Comparison of ENCODE assay signal across 14 cellular contexts in the genomic region with DNA sequence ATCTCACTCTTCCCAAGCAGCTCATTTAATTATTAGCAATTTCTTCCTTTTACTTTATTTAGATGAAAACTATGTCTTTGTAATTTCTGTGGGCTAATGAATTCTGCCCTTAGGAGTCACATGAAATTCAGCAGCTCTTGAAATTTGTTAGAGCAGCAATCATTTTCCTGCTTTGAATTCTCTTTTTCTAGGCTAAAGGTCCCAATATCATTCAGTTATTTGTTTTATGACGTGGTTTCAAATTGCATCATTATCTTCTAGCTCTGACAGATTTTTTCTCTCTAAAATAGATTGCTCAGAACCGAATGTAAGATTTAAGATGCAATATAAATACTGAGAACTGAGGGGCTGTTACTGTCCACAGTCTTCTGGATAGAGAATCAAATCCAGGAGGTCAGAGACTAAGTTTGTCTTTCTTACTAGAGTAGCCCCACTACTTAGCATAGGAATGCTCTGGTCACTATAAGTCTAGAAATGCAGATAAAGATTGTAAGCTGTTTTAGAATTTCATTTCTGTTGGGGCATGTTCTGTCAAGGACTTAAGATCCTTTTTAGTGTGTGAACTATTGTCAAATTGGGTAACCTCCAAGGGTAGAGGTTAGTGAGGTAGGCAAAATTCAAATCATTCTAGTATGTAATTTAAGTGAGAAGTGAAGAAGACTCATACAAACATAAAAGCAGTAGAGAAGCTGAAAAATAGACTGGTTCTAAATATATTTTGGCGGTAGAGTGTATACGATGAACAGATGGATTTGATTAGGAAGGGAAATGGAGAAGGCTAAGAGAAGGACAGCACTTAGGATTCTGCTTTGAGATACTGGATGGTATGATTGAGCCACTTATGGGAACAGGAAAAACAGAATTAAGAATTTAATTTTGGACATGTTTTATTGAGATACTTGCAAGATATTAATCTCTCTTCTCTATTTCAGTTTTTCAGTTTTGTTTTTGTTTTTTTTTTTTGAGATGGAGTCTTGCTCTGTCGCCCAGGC. TPM values are rescaled to one million over a fixed set of nuclear protein-coding genes. Genes with fewer than 3 reads are reported as not detected.
DNase-seq lines count a peak whose midpoint lies in the region; ATAC-seq, FAIRE-seq and TF ChIP-seq lines count a peak whose summit lies in the region.
"Had no signal": no experiment of that assay in that cellular context is flagged by ENCODE, and none has a peak within 500 bp of the region (broad histone marks: within the 10 kb centered on the region; RNA-seq: fewer than 3 reads in every experiment).

No MANE protein-coding gene starts in this region.

- no peak overlapping the region for H3K4me3 ChIP-seq in vagina
- H3K4me3 ChIP-seq: dorsolateral prefrontal cortex had no signal

- no peaks in the 10 kb centered on the region for H3K9me3 ChIP-seq in vagina

- intact Hi-C loops in activated B cell treated with CpG ODN at 0.5 μM for 24 hours (cut with micrococcal nuclease): no loop called here
- intact Hi-C loops in vagina (cut with DNase I): no loop called here
- intact Hi-C loops in CD14-positive monocyte (cut with micrococcal nuclease): no loop called here

- POLR2A ChIA-PET in activated B cell treated with CpG ODN at 0.5 μM for 24 hours (lab: Charles Lee): no interaction called here

- DNase-seq in activated naive CD4-positive, alpha-beta T cell treated with Interleukin-2 at 50 U/mL for 16 hours: no peak
- no peak for DNase-seq in activated B cell treated with CpG ODN at 0.5 μM for 24 hours
- peak; percentile 32 for DNase-seq in hepatic stellate cell (ENCODE audit: low spot score)
- no peak for DNase-seq in vagina (ENCODE audit: extremely low spot score in 2 of 2)
- DNase-seq in ecto neural progenitor cell (ENCODE audit: low spot score): no peak
- DNase-seq in CD14-positive monocyte (ENCODE audit: low spot score): no peak
- DNase-seq in GM12892 (ENCODE audit: insufficient read length): no peak
- DNase-seq: activated effector memory CD4-positive, alpha-beta T cell treated with Interleukin-2 at 50 U/mL for 16 hours; AML-193; dorsolateral prefrontal cortex; NCI-H1417 treated with DMSO at 0.1 percent for 48 hours; stimulated activated CD4-positive, alpha-beta T cell treated with anti-CD3 and anti-CD28 coated beads, Interleukin-1b, Interleukin-23, amount 100 ng/mL, for 48 hours had no signal

- peak overlapping the region; percentile 74 for H3K27ac Mint-ChIP-seq in activated naive CD4-positive, alpha-beta T cell treated with anti-CD3 and anti-CD28 coated beads, Interleukin-2, amount 50 U/mL, for 24 hours
- H3K27ac Mint-ChIP-seq in activated B cell treated with CpG ODN at 0.5 μM for 24 hours: peak overlapping the region; percentile 26
- no peak overlapping the region for H3K27ac Mint-ChIP-seq in CD14-positive monocyte

- H3K27me3 Mint-ChIP-seq in activated naive CD4-positive, alpha-beta T cell treated with anti-CD3 and anti-CD28 coated beads, Interleukin-2, amount 50 U/mL, for 24 hours: no peaks in the 10 kb centered on the region
- H3K27me3 Mint-ChIP-seq in activated B cell treated with CpG ODN at 0.5 μM for 24 hours (no peaks in the 10 kb centered on the region), CD14-positive monocyte (ENCODE audit: low read depth in 3 of 3) (peaks cover 0 to 1% (median 0%) of the 10 kb centered on the region in 3 donors)

- TF ChIP-seq POLR2A in vagina (IDR thresholded peaks at IDR 0.05) (no peak), GM12892 (IDR thresholded peaks at IDR 0.05; ENCODE audit: low read depth, low read length) (no peak)

- H3K36me3 Mint-ChIP-seq in activated naive CD4-positive, alpha-beta T cell treated with anti-CD3 and anti-CD28 coated beads, Interleukin-2, amount 50 U/mL, for 24 hours: peaks cover 19% of the 10 kb centered on the region
- H3K36me3 Mint-ChIP-seq in activated B cell treated with CpG ODN at 0.5 μM for 24 hours (ENCODE audit: low read depth) (peaks cover 24% of the 10 kb centered on the region), CD14-positive monocyte (peaks cover 14% of the 10 kb centered on the region in 2 donors)

- no peaks in the 10 kb centered on the region for H3K27me3 ChIP-seq in vagina
- H3K27me3 ChIP-seq: dorsolateral prefrontal cortex had no signal

- peaks cover 29% of the 10 kb centered on the region for H3K4me1 ChIP-seq in vagina

- TF ChIP-seq CTCF in activated B cell treated with CpG ODN at 0.5 μM for 24 hours (IDR thresholded peaks at IDR 0.05) (no peak), vagina (IDR thresholded peaks at IDR 0.05) (no peak), CD14-positive monocyte (IDR thresholded peaks at IDR 0.05) (no peak)

- H3K4me1 Mint-ChIP-seq in activated naive CD4-positive, alpha-beta T cell treated with anti-CD3 and anti-CD28 coated beads, Interleukin-2, amount 50 U/mL, for 24 hours: peaks cover 84% of the 10 kb centered on the region
- H3K4me1 Mint-ChIP-seq in activated B cell treated with CpG ODN at 0.5 μM for 24 hours (peaks cover 40% of the 10 kb centered on the region), CD14-positive monocyte (no peaks in the 10 kb centered on the region)

- peak overlapping the region; percentile 70 for H3K27ac ChIP-seq in vagina
- H3K27ac ChIP-seq: dorsolateral prefrontal cortex, HL-60 had no signal

- no peak for FAIRE-seq in GM12892 (lab: Jason Lieb, UNC)

- CTCF ChIA-PET in activated B cell treated with CpG ODN at 0.5 μM for 24 hours (lab: Charles Lee): interaction anchor here (0.9 to 1.1 kb wide), 2 partner anchors 12 to 60 kb away, joined by 3 read pairs; no protein-coding TSS in a partner anchor

- H3K36me3 ChIP-seq in vagina: no peaks in the 10 kb centered on the region

- peak overlapping the region; percentile 2 for H3K4me3 Mint-ChIP-seq in activated naive CD4-positive, alpha-beta T cell treated with anti-CD3 and anti-CD28 coated beads, Interleukin-2, amount 50 U/mL, for 24 hours
- H3K4me3 Mint-ChIP-seq in activated B cell treated with CpG ODN at 0.5 μM for 24 hours: no peak overlapping the region
- no peak overlapping the region for H3K4me3 Mint-ChIP-seq in CD14-positive monocyte

- no peaks in the 10 kb centered on the region for H3K9me3 Mint-ChIP-seq in activated naive CD4-positive, alpha-beta T cell treated with anti-CD3 and anti-CD28 coated beads, Interleukin-2, amount 50 U/mL, for 24 hours
- H3K9me3 Mint-ChIP-seq in activated B cell treated with CpG ODN at 0.5 μM for 24 hours (no peaks in the 10 kb centered on the region), CD14-positive monocyte (peaks cover 0 to 1% (median 0%) of the 10 kb centered on the region in 7 donors)

- no peak for ATAC-seq in activated B cell treated with CpG ODN at 0.5 μM for 24 hours (ENCODE audit: low read depth)

RNA-seq across cellular contexts. Expression of a gene that starts 59.8 kb away (rescaled TPM):
- total RNA-seq in activated B cell treated with CpG ODN at 0.5 μM for 24 hours: 73.8 and 74.0 TPM in 2 replicates
- 39.8 TPM for total RNA-seq in vagina
- 10 to 100 TPM; 11.3 to 18.9 TPM for polyA plus RNA-seq in CD14-positive monocyte
- 19.1 TPM for polyA plus RNA-seq in GM12892 (2012; ENCODE audit: missing spikeins)

Comparison
In these comparisons a context has a peak if more than half of its experiments do, and no peak if none do; other contexts are left out.
1. H3K27ac Mint-ChIP-seq: peak in activated naive CD4-positive, alpha-beta T cell treated with anti-CD3 and anti-CD28 coated beads, Interleukin-2, amount 50 U/mL, for 24 hours (single experiment) and activated B cell treated with CpG ODN at 0.5 μM for 24 hours (single experiment); none in CD14-positive monocyte (0 of 7).